In genomic region chr2:567865-568638, GRCh38 we compare ENCODE assay signal across 9 cellular contexts.
DNase-seq lines count a peak whose midpoint lies in the region; ATAC-seq and TF ChIP-seq lines count a peak whose summit lies in the region.
"Had no signal": no experiment of that assay in that cellular context is flagged by ENCODE, and none has a peak within 500 bp of the region (broad histone marks: within the 10 kb centered on the region; RNA-seq: fewer than 3 reads in every experiment).

No MANE protein-coding gene starts in this region.

- H3K4ac ChIP-seq in mesenchymal stem cell (ENCODE audit: low read depth in 1 of 2, low read length in 2 of 2), result no peak overlapping the region

- H2BK15ac ChIP-seq in mesenchymal stem cell (ENCODE audit: low read depth, poor library complexity, severe bottlenecking), result no peak overlapping the region

- no peaks in the 10 kb centered on the region for H3K36me3 ChIP-seq in mesenchymal stem cell (ENCODE audit: control insufficient read depth in 1 of 2, insufficient read depth in 2 of 2, low read depth in 1 of 2, low read length in 2 of 2)
- no peaks in the 10 kb centered on the region for H3K36me3 ChIP-seq in aorta (ENCODE audit: control insufficient read depth in 1 of 2, insufficient read depth in 2 of 2, low read length in 1 of 2)
- no peaks in the 10 kb centered on the region for H3K36me3 ChIP-seq in OCI-LY7 (ENCODE audit: insufficient read depth, low read length)
- H3K36me3 ChIP-seq: neural progenitor cell had no signal

- no peak overlapping the region for H3K14ac ChIP-seq in mesenchymal stem cell (ENCODE audit: low read length in 2 of 2)

- no peak overlapping the region for H4K8ac ChIP-seq in mesenchymal stem cell (ENCODE audit: low read length)

- H3K9me3 ChIP-seq in mesenchymal stem cell (ENCODE audit: control insufficient read depth, low read length) (peaks cover 5% of the 10 kb centered on the region), aorta (ENCODE audit: control insufficient read depth, low read length) (peaks cover 2% of the 10 kb centered on the region), OCI-LY7 (ENCODE audit: low read length) (0 out of 2 replicates have a peak, but pooled peaks cover 5% of the 10 kb centered on the region)

- POLR2A ChIA-PET in OCI-LY7 (lab: Charles Lee), result no interaction called here

- H2BK12ac ChIP-seq in mesenchymal stem cell (ENCODE audit: low read length in 2 of 2), result no peak overlapping the region

- peak overlapping the region; percentile 85 for H3K9ac ChIP-seq in mesenchymal stem cell (ENCODE audit: low read length)
- H3K9ac ChIP-seq: neural progenitor cell had no signal

- H2AFZ ChIP-seq in mesenchymal stem cell (ENCODE audit: low read depth, low read length), result no peak overlapping the region
- no peak overlapping the region for H2AFZ ChIP-seq in OCI-LY7 (ENCODE audit: low read length)
- H2AFZ ChIP-seq: neural progenitor cell had no signal

- H3K18ac ChIP-seq in mesenchymal stem cell (ENCODE audit: low read depth in 1 of 2, low read length in 2 of 2), result no peak overlapping the region

- H3K27me3 ChIP-seq in mesenchymal stem cell (ENCODE audit: control insufficient read depth in 1 of 2, insufficient read depth in 1 of 2, low read length in 2 of 2), result no peaks in the 10 kb centered on the region
- no peaks in the 10 kb centered on the region for H3K27me3 ChIP-seq in aorta (ENCODE audit: control insufficient read depth in 1 of 2, insufficient read depth in 2 of 2, low read length in 1 of 2)
- H3K27me3 ChIP-seq: neural progenitor cell had no signal

- 82% methylated on average over 27 of the region's 27 CpGs for WGBS in mesenchymal stem cell
- 29 to 35% methylated on average over 27 of the region's 27 CpGs for WGBS in aorta, 2 donors

- H4K91ac ChIP-seq in mesenchymal stem cell (ENCODE audit: low read length), result no peak overlapping the region

- intact Hi-C loops in aorta (cut with DNase I) (no loop called here), OCI-LY7 (cut with micrococcal nuclease; ENCODE audit: unreplicated experiment) (no loop called here)

- no TSS peak for BruUV-seq in OCI-LY7 (replicated peaks; lab: Mats Ljungman, UMichigan)

- H2AK5ac ChIP-seq in mesenchymal stem cell (ENCODE audit: low read length, severe bottlenecking), result no peak overlapping the region

- DNase-seq in LHCN-M2 (ENCODE audit: low read depth), result peak; percentile 36
- no peak for DNase-seq in coronary artery (ENCODE audit: low spot score)
- no peak for DNase-seq in mesenchymal stem cell
- peak in 1 of 2 donors; percentile 71 for DNase-seq in aorta
- DNase-seq in OCI-LY7 (ENCODE audit: low spot score), result no peak
- DNase-seq in D341Med (ENCODE audit: low spot score), result no peak
- DNase-seq: activated CD4-positive, CD25-positive, alpha-beta regulatory T cell treated with anti-CD3 and anti-CD28 coated beads, Interleukin-2, amount 50 U/mL, for 72 hours had no signal

- H3K4me1 ChIP-seq in mesenchymal stem cell (ENCODE audit: control insufficient read depth, insufficient read depth, low read depth, low read length), result peaks cover 2% of the 10 kb centered on the region
- H3K4me1 ChIP-seq in aorta (ENCODE audit: control insufficient read depth in 1 of 2, insufficient read depth in 2 of 2, low read length in 2 of 2), result no peaks in the 10 kb centered on the region
- H3K4me1 ChIP-seq in OCI-LY7 (ENCODE audit: insufficient read depth, low read length, poor library complexity, severe bottlenecking), result no peaks in the 10 kb centered on the region
- H3K4me1 ChIP-seq: neural progenitor cell had no signal

- CTCF ChIA-PET in OCI-LY7 (lab: Charles Lee; ENCODE audit: unreplicated experiment), result no interaction called here

- no peak for TF ChIP-seq CTCF in coronary artery (IDR thresholded peaks at IDR 0.05)
- TF ChIP-seq CTCF in OCI-LY7 (conservative IDR thresholded peaks at IDR 0.05; ENCODE audit: low read length), result no peak

- H3K79me2 ChIP-seq in OCI-LY7 (ENCODE audit: insufficient read depth, low read depth, low read length), result no peaks in the 10 kb centered on the region

- H4K20me1 ChIP-seq in OCI-LY7 (ENCODE audit: insufficient read depth, low read length), result no peaks in the 10 kb centered on the region

- H3K4me2 ChIP-seq in mesenchymal stem cell (ENCODE audit: low read length, poor library complexity, severe bottlenecking) (no peak overlapping the region), OCI-LY7 (ENCODE audit: low read length) (no peak overlapping the region)
- H3K4me2 ChIP-seq: neural progenitor cell had no signal

- no peaks in the 10 kb centered on the region for H3K79me1 ChIP-seq in mesenchymal stem cell (replicated peaks; ENCODE audit: low read length, poor library complexity, severe bottlenecking)

- ATAC-seq in aorta (ENCODE audit: low FRiP score), result peak; percentile 76
- no peak for ATAC-seq in HG03175 (IDR thresholded peaks at IDR 0.05; ENCODE audit: unreplicated experiment)

- H3K4me3 ChIP-seq in coronary artery (peak overlapping the region; percentile 44), mesenchymal stem cell (ENCODE audit: insufficient read depth in 1 of 2, low read depth in 1 of 2, low read length in 2 of 2) (peak overlapping the region in 1 of 2 experiments; percentile 75), aorta (ENCODE audit: low read length in 2 of 2) (no peak overlapping the region), OCI-LY7 (ENCODE audit: low read depth, low read length, poor library complexity, severe bottlenecking) (no peak overlapping the region)
- H3K4me3 ChIP-seq: neural progenitor cell had no signal

- no peaks in the 10 kb centered on the region for H3K9me2 ChIP-seq in OCI-LY7 (ENCODE audit: insufficient read depth, low read length)

- peak overlapping the region in 1 of 2 donors; percentile 73 for H3K27ac ChIP-seq in coronary artery
- no peak overlapping the region for H3K27ac ChIP-seq in mesenchymal stem cell (ENCODE audit: low read length, poor library complexity, severe bottlenecking)
- no peak overlapping the region for H3K27ac ChIP-seq in aorta (ENCODE audit: low read depth in 1 of 2, low read length in 2 of 2)
- no peak overlapping the region for H3K27ac ChIP-seq in OCI-LY7 (ENCODE audit: low read depth, low read length, poor library complexity, severe bottlenecking)
- H3K27ac ChIP-seq: neural progenitor cell had no signal

- H2BK5ac ChIP-seq in mesenchymal stem cell (ENCODE audit: low read depth, low read length, poor library complexity, severe bottlenecking), result no peak overlapping the region

- H2BK120ac ChIP-seq in mesenchymal stem cell (ENCODE audit: low read depth, low read length), result no peak overlapping the region

- H3K23ac ChIP-seq in mesenchymal stem cell (ENCODE audit: low read length in 2 of 2), result no peak overlapping the region
